18 cellular contexts compared by ENCODE assay signal in genomic region chr10:62085821-62086220, GRCh38.
DNase-seq lines count a peak whose midpoint lies in the region; ATAC-seq and TF ChIP-seq lines count a peak whose summit lies in the region.
"Had no signal": no experiment of that assay in that cellular context is flagged by ENCODE, and none has a peak within 500 bp of the region (broad histone marks: within the 10 kb centered on the region; RNA-seq: fewer than 3 reads in every experiment).

No MANE protein-coding gene starts in this region.

- no peak overlapping the region for H2AFZ ChIP-seq in neural progenitor cell (replicated peaks)

- no peak overlapping the region for H3K4me3 Mint-ChIP-seq in nephron progenitor cell
- H3K4me3 Mint-ChIP-seq in neural progenitor cell: no peak overlapping the region
- H3K4me3 Mint-ChIP-seq: H9 had no signal

- H3K27ac ChIP-seq in right atrium auricular region: peak overlapping the region; percentile 85 to 89
- no peak overlapping the region for H3K27ac ChIP-seq in upper lobe of right lung
- H3K27ac ChIP-seq in neural progenitor cell: no peak overlapping the region
- H3K27ac ChIP-seq: VCaP had no signal

- peak overlapping the region; percentile 77 to 92 for H3K27ac Mint-ChIP-seq in activated naive CD4-positive, alpha-beta T cell treated with anti-CD3 and anti-CD28 coated beads, Interleukin-2, amount 50 U/mL, for 72 hours
- H3K27ac Mint-ChIP-seq in nephron progenitor cell: peak overlapping the region; percentile 42
- H3K27ac Mint-ChIP-seq in neural progenitor cell: no peak overlapping the region
- H3K27ac Mint-ChIP-seq: H9 had no signal

- no peaks in the 10 kb centered on the region for H3F3A ChIP-seq in neural progenitor cell (ENCODE audit: low read depth)

- H3K4me1 Mint-ChIP-seq in nephron progenitor cell (peaks cover 42% of the 10 kb centered on the region), neural progenitor cell (peaks cover 34% of the 10 kb centered on the region)
- H3K4me1 Mint-ChIP-seq: H9 had no signal

- intact Hi-C loops in Right ventricle myocardium superior (cut with DNase I) (no loop called here), upper lobe of right lung (cut with DNase I) (no loop called here)

- no peaks in the 10 kb centered on the region for H3K27me3 Mint-ChIP-seq in nephron progenitor cell (ENCODE audit: low read depth, poor library complexity)
- H3K27me3 Mint-ChIP-seq in neural progenitor cell (ENCODE audit: insufficient read depth, low read depth): no peaks in the 10 kb centered on the region

- no peaks in the 10 kb centered on the region for H3K27me3 ChIP-seq in right atrium auricular region
- H3K27me3 ChIP-seq in upper lobe of right lung: no peaks in the 10 kb centered on the region
- no peaks in the 10 kb centered on the region for H3K27me3 ChIP-seq in neural progenitor cell
- H3K27me3 ChIP-seq: ascending aorta had no signal

- H3K9me3 ChIP-seq in right atrium auricular region (no peaks in the 10 kb centered on the region), upper lobe of right lung (no peaks in the 10 kb centered on the region), neural progenitor cell (ENCODE audit: low read depth) (no peaks in the 10 kb centered on the region)
- H3K9me3 ChIP-seq: ascending aorta had no signal

- H4K20me1 ChIP-seq in neural progenitor cell (ENCODE audit: low read depth): no peaks in the 10 kb centered on the region

- H3K4me3 ChIP-seq in right atrium auricular region (no peak overlapping the region), upper lobe of right lung (no peak overlapping the region), neural progenitor cell (no peak overlapping the region)
- H3K4me3 ChIP-seq: ascending aorta had no signal

- H3K79me2 ChIP-seq in neural progenitor cell (ENCODE audit: low read depth): no peaks in the 10 kb centered on the region

- no peak for ATAC-seq in Right ventricle myocardium superior (ENCODE audit: poor library complexity)
- ATAC-seq in activated naive CD4-positive, alpha-beta T cell treated with anti-CD3 and anti-CD28 coated beads, Interleukin-2, amount 50 U/mL, for 72 hours: no peak
- no peak for ATAC-seq in upper lobe of right lung
- ATAC-seq in HG02678 (IDR thresholded peaks at IDR 0.05; ENCODE audit: unreplicated experiment): no peak
- ATAC-seq: left lobe of liver had no signal

- no peak overlapping the region for H3K4me2 ChIP-seq in neural progenitor cell

- H3K4me1 ChIP-seq in right atrium auricular region (peaks cover 0 to 46% of the 10 kb centered on the region in 2 donors), upper lobe of right lung (peaks cover 37% of the 10 kb centered on the region), neural progenitor cell (no peaks in the 10 kb centered on the region)

- H3K36me3 Mint-ChIP-seq in activated naive CD4-positive, alpha-beta T cell treated with anti-CD3 and anti-CD28 coated beads, Interleukin-2, amount 50 U/mL, for 72 hours: peaks cover 43 to 84% of the 10 kb centered on the region in 2 donors
- H3K36me3 Mint-ChIP-seq in nephron progenitor cell (ENCODE audit: low read depth) (peaks cover 61% of the 10 kb centered on the region), neural progenitor cell (peaks cover 22% of the 10 kb centered on the region)

- peaks cover 57% of the 10 kb centered on the region for H3K36me3 ChIP-seq in right atrium auricular region
- H3K36me3 ChIP-seq in upper lobe of right lung: peaks cover 41% of the 10 kb centered on the region
- no peaks in the 10 kb centered on the region for H3K36me3 ChIP-seq in neural progenitor cell

- H3K9me3 Mint-ChIP-seq in activated naive CD4-positive, alpha-beta T cell treated with anti-CD3 and anti-CD28 coated beads, Interleukin-2, amount 50 U/mL, for 72 hours: peaks cover 0 to 10% of the 10 kb centered on the region in 2 donors
- H3K9me3 Mint-ChIP-seq in nephron progenitor cell (no peaks in the 10 kb centered on the region), neural progenitor cell (no peaks in the 10 kb centered on the region)
- H3K9me3 Mint-ChIP-seq: H9 had no signal

- DNase-seq in right atrium auricular region (ENCODE audit: low spot score): no peak
- no peak for DNase-seq in Right ventricle myocardium superior
- DNase-seq in activated naive CD4-positive, alpha-beta T cell treated with anti-CD3 and anti-CD28 coated beads, Interleukin-2, amount 50 U/mL, for 72 hours (ENCODE audit: low spot score in 2 of 2): no peak
- DNase-seq in nephron progenitor cell: no peak
- DNase-seq in upper lobe of right lung: no peak
- DNase-seq in NCI-H1092 treated with DMSO at 0.1 percent for 48 hours (lab: John Stamatoyannopoulos, UW): no peak
- no peak for DNase-seq in neural progenitor cell (ENCODE audit: low spot score)
- DNase-seq: DMS 273 treated with DMSO at 0.1 percent for 48 hours, foreskin melanocyte, H9, Kasumi-1, NCI-H2171 treated with DMSO at 0.1 percent for 48 hours, posterior cingulate gyrus, RPMI8226 had no signal

- no peak for TF ChIP-seq CTCF in right atrium auricular region (IDR thresholded peaks at IDR 0.05)
- TF ChIP-seq CTCF in nephron progenitor cell (IDR thresholded peaks at IDR 0.05): no peak
- TF ChIP-seq CTCF in upper lobe of right lung (IDR thresholded peaks at IDR 0.05): no peak
- no peak for TF ChIP-seq CTCF in neural progenitor cell (IDR thresholded peaks at IDR 0.05)

- no peak overlapping the region for H3K9ac ChIP-seq in neural progenitor cell

Comparison
In these comparisons a context has a peak if more than half of its experiments do, and no peak if none do; other contexts are left out.
1. H3K27ac ChIP-seq: peak in right atrium auricular region (2 of 2); none in upper lobe of right lung (single experiment) and neural progenitor cell (single experiment).